ENCODE assay signal across 7 cellular contexts in genomic region chr10:76311752-76312699, GRCh38.
A peak's percentile ranks its signal among the peaks of the same experiment; 100 is the strongest.
DNase-seq lines count a peak whose midpoint lies in the region; ATAC-seq, FAIRE-seq and TF ChIP-seq lines count a peak whose summit lies in the region.

No MANE protein-coding gene starts in this region.

- H3K9me3 ChIP-seq in MG63 (peaks cover 3% of the 10 kb centered on the region; the same call in 1 of the 2 replicates), neural cell (ENCODE audit: low read length) (no peaks in the 10 kb centered on the region)

- H3K27ac ChIP-seq in neural cell (ENCODE audit: low read length): no peak overlapping the region

- ATAC-seq in HG02840 (IDR thresholded peaks at IDR 0.05; ENCODE audit: low FRiP score, unreplicated experiment): no peak

- DNase-seq in GDM1 (lab: John Stamatoyannopoulos, UW) (peak; percentile 13), GM20000 (ENCODE audit: low spot score) (peak; percentile 22), MG63 (peak; percentile 37), bronchial epithelial cell (ENCODE audit: low read depth) (peak; percentile 33)
- no peak for DNase-seq in activated T-cell treated with anti-CD3 and anti-CD28 coated beads, Interleukin-2, amount 50 U/mL, for 24 hours

- no peaks in the 10 kb centered on the region for H3K9me3 Mint-ChIP-seq in activated T-cell treated with anti-CD3 and anti-CD28 coated beads, Interleukin-2, amount 50 U/mL, for 24 hours

- H3K79me2 ChIP-seq in neural cell (replicated peaks; ENCODE audit: insufficient read depth, low read length): no peaks in the 10 kb centered on the region

- no peak overlapping the region for H3K9ac ChIP-seq in neural cell (ENCODE audit: low read length)

- H3K36me3 Mint-ChIP-seq in activated T-cell treated with anti-CD3 and anti-CD28 coated beads, Interleukin-2, amount 50 U/mL, for 24 hours (ENCODE audit: low read depth): no peaks in the 10 kb centered on the region

- TF ChIP-seq EP300 in neural cell (conservative IDR thresholded peaks at IDR 0.05; ENCODE audit: poor library complexity, severe bottlenecking): peak; percentile 86

- FAIRE-seq in bronchial epithelial cell (lab: Jason Lieb, UNC): no peak

- no peak overlapping the region for H3K4me2 ChIP-seq in neural cell (ENCODE audit: low read length)

- H2AFZ ChIP-seq in neural cell (ENCODE audit: low read depth, low read length): no peak overlapping the region

- TF ChIP-seq CTCF in GM20000 (IDR thresholded peaks at IDR 0.05; ENCODE audit: extremely low read depth, missing control alignments) (no peak), bronchial epithelial cell (IDR thresholded peaks at IDR 0.05; ENCODE audit: insufficient read depth, low read length, severe bottlenecking) (peak; percentile 73), neural cell (IDR thresholded peaks at IDR 0.05; ENCODE audit: poor library complexity, severe bottlenecking) (no peak)

- no peaks in the 10 kb centered on the region for H3K4me1 Mint-ChIP-seq in activated T-cell treated with anti-CD3 and anti-CD28 coated beads, Interleukin-2, amount 50 U/mL, for 24 hours (ENCODE audit: low read depth)

- H3K4me3 ChIP-seq in MG63: no peak overlapping the region
- no peak overlapping the region for H3K4me3 ChIP-seq in bronchial epithelial cell (ENCODE audit: low read depth, low read length)
- no peak overlapping the region for H3K4me3 ChIP-seq in neural cell (ENCODE audit: low read length)

- H3K27me3 Mint-ChIP-seq in activated T-cell treated with anti-CD3 and anti-CD28 coated beads, Interleukin-2, amount 50 U/mL, for 24 hours: no peaks in the 10 kb centered on the region

- H3K9me2 ChIP-seq in neural cell (ENCODE audit: insufficient read depth, low read length): no peaks in the 10 kb centered on the region

- H4K20me1 ChIP-seq in neural cell (ENCODE audit: insufficient read depth): no peaks in the 10 kb centered on the region

- no peak overlapping the region for H3K4me3 Mint-ChIP-seq in activated T-cell treated with anti-CD3 and anti-CD28 coated beads, Interleukin-2, amount 50 U/mL, for 24 hours

- no peak for TF ChIP-seq RAD21 in neural cell (conservative IDR thresholded peaks at IDR 0.05)

- H3K36me3 ChIP-seq in MG63 (no peaks in the 10 kb centered on the region), bronchial epithelial cell (ENCODE audit: control insufficient read depth, insufficient read depth, low read length) (no peaks in the 10 kb centered on the region), neural cell (ENCODE audit: insufficient read depth, low read length) (no peaks in the 10 kb centered on the region)

- no peak overlapping the region for H3K27ac Mint-ChIP-seq in activated T-cell treated with anti-CD3 and anti-CD28 coated beads, Interleukin-2, amount 50 U/mL, for 24 hours

- H3K27me3 ChIP-seq in MG63 (no peaks in the 10 kb centered on the region), bronchial epithelial cell (ENCODE audit: control insufficient read depth, insufficient read depth, low read length) (no peaks in the 10 kb centered on the region), neural cell (ENCODE audit: insufficient read depth, low read depth, low read length) (no peaks in the 10 kb centered on the region)

- no peaks in the 10 kb centered on the region for H3F3A ChIP-seq in neural cell (ENCODE audit: insufficient read depth, low read length, poor library complexity, severe bottlenecking)

TF ChIP-seq in neural cell, 6 proteins besides CTCF, POLR2A, EP300 and RAD21:
- no peak for TF ChIP-seq POLR2AphosphoS5 (IDR thresholded peaks at IDR 0.05)
- no peak for TF ChIP-seq SMC3 (conservative IDR thresholded peaks at IDR 0.05; ENCODE audit: poor library complexity)
- no peak for TF ChIP-seq MXI1 (conservative IDR thresholded peaks at IDR 0.05; ENCODE audit: poor library complexity, severe bottlenecking)
- TF ChIP-seq REST (IDR thresholded peaks at IDR 0.05; ENCODE audit: borderline replicate concordance): no peak
- no peak for TF ChIP-seq EZH2 (IDR thresholded peaks at IDR 0.05; ENCODE audit: borderline replicate concordance, insufficient read depth, low read length, poor library complexity, severe bottlenecking)
- TF ChIP-seq TAF1 (IDR thresholded peaks at IDR 0.05; ENCODE audit: low read depth): no peak
